Comparison of ENCODE assay signal across 13 cellular contexts in genomic region chr14:20836668-20837338, GRCh38. TPM values are rescaled to one million over a fixed set of nuclear protein-coding genes. Genes with fewer than 3 reads are reported as not detected.
DNase-seq lines count a peak whose midpoint lies in the region; ATAC-seq and TF ChIP-seq lines count a peak whose summit lies in the region.
"Had no signal": no experiment of that assay in that cellular context is flagged by ENCODE, and none has a peak within 500 bp of the region (broad histone marks: within the 10 kb centered on the region; RNA-seq: fewer than 3 reads in every experiment).

No MANE protein-coding gene starts in this region.

- 46 to 67% methylated on average over 5 of the region's 5 CpGs for WGBS in heart right ventricle, 2 donors
- 76 to 79% methylated on average over 5 of the region's 5 CpGs for WGBS in sigmoid colon, 2 donors

- DNase-seq in heart right ventricle (no peak), left ventricle myocardium superior (no peak), astrocyte of the spinal cord (ENCODE audit: low read depth, low spot score) (no peak), kidney epithelial cell (ENCODE audit: low read depth) (no peak), sigmoid colon (no peak), WERI-Rb-1 (no peak)
- DNase-seq: activated CD4-positive, alpha-beta T cell treated with anti-CD3 and anti-CD28 coated beads, Interleukin-2, amount 50 U/mL, for 4 hours; GOT3; NCI-H1436 treated with DMSO at 0.1 percent for 48 hours had no signal

- no peaks in the 10 kb centered on the region for H3K27me3 Mint-ChIP-seq in stimulated activated memory B cell treated with anti-CD40 and anti-IgM and Interleukin-4, amounts not matched to agents 10 μg/mL and 1 μg/mL and 100 μg/mL, for 72 hours

- H3K27me3 ChIP-seq in heart right ventricle (no peaks in the 10 kb centered on the region), kidney epithelial cell (ENCODE audit: control insufficient read depth, insufficient read depth, low read length) (no peaks in the 10 kb centered on the region), sigmoid colon (no peaks in the 10 kb centered on the region), WERI-Rb-1 (ENCODE audit: insufficient read depth, low read depth, severe bottlenecking) (peaks cover 87% of the 10 kb centered on the region)
- H3K27me3 ChIP-seq: thyroid gland had no signal

- TF ChIP-seq CTCF in heart right ventricle (IDR thresholded peaks at IDR 0.05) = peak in 7 of 9 donors; percentile 18 to 49 (median 41)
- TF ChIP-seq CTCF in astrocyte of the spinal cord (IDR thresholded peaks at IDR 0.05; ENCODE audit: low read depth, low read length) = peak; percentile 25
- peak; percentile 51 for TF ChIP-seq CTCF in kidney epithelial cell (IDR thresholded peaks at IDR 0.05; ENCODE audit: insufficient read depth, low read length, poor library complexity, severe bottlenecking)
- TF ChIP-seq CTCF in sigmoid colon (IDR thresholded peaks at IDR 0.05) = peak in 1 of 4 experiments; percentile 24
- no peak for TF ChIP-seq CTCF in WERI-Rb-1 (IDR thresholded peaks at IDR 0.05; ENCODE audit: low read depth, low read length)

- ATAC-seq in heart right ventricle = no peak
- no peak for ATAC-seq in left ventricle myocardium superior
- ATAC-seq in GM21381 (IDR thresholded peaks at IDR 0.05; ENCODE audit: unreplicated experiment) = no peak
- no peak for ATAC-seq in stimulated activated memory B cell treated with anti-CD40 and anti-IgM and Interleukin-4, amounts not matched to agents 10 μg/mL and 1 μg/mL and 100 μg/mL, for 72 hours

- H3K27ac Mint-ChIP-seq in stimulated activated memory B cell treated with anti-CD40 and anti-IgM and Interleukin-4, amounts not matched to agents 10 μg/mL and 1 μg/mL and 100 μg/mL, for 72 hours = no peak overlapping the region

- no peak for TF ChIP-seq POLR2A in sigmoid colon (IDR thresholded peaks at IDR 0.05)

- in situ Hi-C loops in astrocyte of the spinal cord (cut with HindIII; ENCODE audit: low sequenced_read_pairs) = no loop called here

- peaks cover 6% of the 10 kb centered on the region for H3K9me3 Mint-ChIP-seq in stimulated activated memory B cell treated with anti-CD40 and anti-IgM and Interleukin-4, amounts not matched to agents 10 μg/mL and 1 μg/mL and 100 μg/mL, for 72 hours

- no peaks in the 10 kb centered on the region for H3K4me1 Mint-ChIP-seq in stimulated activated memory B cell treated with anti-CD40 and anti-IgM and Interleukin-4, amounts not matched to agents 10 μg/mL and 1 μg/mL and 100 μg/mL, for 72 hours

- no peak overlapping the region for H3K4me3 Mint-ChIP-seq in stimulated activated memory B cell treated with anti-CD40 and anti-IgM and Interleukin-4, amounts not matched to agents 10 μg/mL and 1 μg/mL and 100 μg/mL, for 72 hours

- no peaks in the 10 kb centered on the region for H3K36me3 ChIP-seq in heart right ventricle
- H3K36me3 ChIP-seq in kidney epithelial cell (ENCODE audit: control insufficient read depth, insufficient read depth, low read length) = no peaks in the 10 kb centered on the region
- H3K36me3 ChIP-seq in sigmoid colon = no peaks in the 10 kb centered on the region
- no peaks in the 10 kb centered on the region for H3K36me3 ChIP-seq in WERI-Rb-1
- H3K36me3 ChIP-seq: thyroid gland had no signal

- TF ChIP-seq EP300 in sigmoid colon (IDR thresholded peaks at IDR 0.05) = no peak

- no peak overlapping the region for H3K4me3 ChIP-seq in heart right ventricle
- no peak overlapping the region for H3K4me3 ChIP-seq in astrocyte of the spinal cord (ENCODE audit: low read depth, low read length)
- no peak overlapping the region for H3K4me3 ChIP-seq in kidney epithelial cell (ENCODE audit: low read depth, low read length)
- H3K4me3 ChIP-seq in sigmoid colon = no peak overlapping the region
- H3K4me3 ChIP-seq in WERI-Rb-1 (ENCODE audit: low read depth, low read length) = no peak overlapping the region
- H3K4me3 ChIP-seq: thyroid gland had no signal

- H3K9me3 ChIP-seq in heart right ventricle = no peaks in the 10 kb centered on the region
- H3K9me3 ChIP-seq in sigmoid colon = no peaks in the 10 kb centered on the region
- H3K9me3 ChIP-seq in WERI-Rb-1 (ENCODE audit: severe bottlenecking) = peaks cover 8% of the 10 kb centered on the region
- H3K9me3 ChIP-seq: thyroid gland had no signal

- no peaks in the 10 kb centered on the region for H3K36me3 Mint-ChIP-seq in stimulated activated memory B cell treated with anti-CD40 and anti-IgM and Interleukin-4, amounts not matched to agents 10 μg/mL and 1 μg/mL and 100 μg/mL, for 72 hours

- intact Hi-C loops in heart right ventricle (cut with DNase I) = no loop called here
- intact Hi-C loops in left ventricle myocardium superior (cut with micrococcal nuclease) = no loop called here
- intact Hi-C loops in sigmoid colon (cut with DNase I) = no loop called here

- peaks cover 0 to 5% (median 0%) of the 10 kb centered on the region in 9 donors for H3K4me1 ChIP-seq in heart right ventricle
- H3K4me1 ChIP-seq in sigmoid colon = no peaks in the 10 kb centered on the region
- H3K4me1 ChIP-seq: thyroid gland had no signal

- H3K27ac ChIP-seq in heart right ventricle = no peak overlapping the region
- no peak overlapping the region for H3K27ac ChIP-seq in sigmoid colon
- H3K27ac ChIP-seq in WERI-Rb-1 = no peak overlapping the region
- H3K27ac ChIP-seq: thyroid gland had no signal

RNA-seq across cellular contexts. Expression of gene RNASE1, which starts 34.2 kb away (rescaled TPM):
- total RNA-seq in heart right ventricle (100 to 1,000 TPM in 9 of 10 donors, 10 to 100 TPM in 1; 92.1 to 490 (median 166) TPM), left ventricle myocardium superior (283 TPM), kidney epithelial cell (not detected in 2 replicates), sigmoid colon (100 to 1,000 TPM; 148 to 581 (median 428) TPM)
- polyA plus RNA-seq in heart right ventricle (100 to 1,000 TPM; 342 to 373 TPM), sigmoid colon (100 to 1,000 TPM; 111 to 584 (median 192) TPM)

RNA-seq across cellular contexts. Expression of gene RNASE3, which starts 54.4 kb away (rescaled TPM):
- total RNA-seq in heart right ventricle (not detected), left ventricle myocardium superior (not detected), kidney epithelial cell (not detected in 2 replicates), sigmoid colon (1 to 10 TPM in 1 of 4 donors, not detected in 3; 2.6 TPM)
- polyA plus RNA-seq in heart right ventricle (under 1 TPM in 1 of 2 donors, not detected in 1; 0.06 TPM), sigmoid colon (not detected)
- total RNA-seq: skeletal muscle tissue, thyroid gland had no signal

RNA-seq across cellular contexts. Expression of gene RNASE6, which starts 55.7 kb away (rescaled TPM):
- total RNA-seq in heart right ventricle (10 to 100 TPM in 2 of 10 donors, 1 to 10 TPM in 8; 1.3 to 18.2 (median 2.4) TPM), left ventricle myocardium superior (6.1 TPM), kidney epithelial cell (not detected in 2 replicates), sigmoid colon (10 to 100 TPM; 10.2 to 25.0 (median 19.2) TPM)
- polyA plus RNA-seq in heart right ventricle (1 to 10 TPM; 2.0 to 6.8 TPM), sigmoid colon (10 to 100 TPM in 2 of 3 donors, 1 to 10 TPM in 1; 9.6 to 46.2 (median 45.9) TPM)

Comparison
In these comparisons a context has a peak if more than half of its experiments do, and no peak if none do; other contexts are left out.
1. RNA of gene RNASE1, which starts 34.2 kb away (total RNA-seq): 148 to 581 TPM in sigmoid colon, 283 TPM in left ventricle myocardium superior (single experiment) and 92.1 to 490 TPM in heart right ventricle; not detected in kidney epithelial cell; every median in the first group is over 10 times any median in the second.